19 cellular contexts compared by ENCODE assay signal in genomic region chr6:1491920-1492319, GRCh38.
DNase-seq lines count a peak whose midpoint lies in the region; ATAC-seq and FAIRE-seq lines count a peak whose summit lies in the region.
"Had no signal": no experiment of that assay in that cellular context is flagged by ENCODE, and none has a peak within 500 bp of the region (broad histone marks: within the 10 kb centered on the region; RNA-seq: fewer than 3 reads in every experiment).

No MANE protein-coding gene starts in this region.

- FAIRE-seq in A204.1 (lab: Jason Lieb, UNC) (peak; percentile 14), TTC549 (lab: Jason Lieb, UNC) (peak; percentile 17), colon (lab: Jason Lieb, UNC) (peak; percentile 24)
- FAIRE-seq: A549, GM12892, H1 had no signal

- DNase-seq in NCI-H1105 (lab: John Stamatoyannopoulos, UW), result no peak
- DNase-seq: ACHN; C1 segment of cervical spinal cord; Calu3; CD4-positive, alpha-beta memory T cell; COR-L47; DMS53; DMS79 treated with DMSO at 0.1 percent for 48 hours; GM23248; H7; HCEC 1CT had no signal

- ATAC-seq in HG02884 (IDR thresholded peaks at IDR 0.05; ENCODE audit: unreplicated experiment) (no peak), HG03039 (IDR thresholded peaks at IDR 0.05; ENCODE audit: unreplicated experiment) (no peak)
- ATAC-seq: A549 had no signal
